Comparison of ENCODE assay signal across 8 cellular contexts in genomic region chr21:31201548-31201947, GRCh38.
DNase-seq lines count a peak whose midpoint lies in the region; ATAC-seq, FAIRE-seq and TF ChIP-seq lines count a peak whose summit lies in the region.

No MANE protein-coding gene starts in this region.

- no peak overlapping the region for H2AFZ ChIP-seq in HepG2 (ENCODE audit: low read length)

- POLR2A ChIA-PET in HepG2 (lab: Yijun Ruan, JAX), result no interaction called here

- H3K79me2 ChIP-seq in HepG2 (ENCODE audit: insufficient read depth, low read length), result no peaks in the 10 kb centered on the region

- no peaks in the 10 kb centered on the region for H3K27me3 Mint-ChIP-seq in activated T-cell treated with anti-CD3 and anti-CD28 coated beads, Interleukin-2, amount 50 U/mL, for 72 hours (ENCODE audit: low read depth)

- H3K9ac ChIP-seq in HepG2 (ENCODE audit: insufficient read depth, low read depth, low read length), result no peak overlapping the region

- TF ChIP-seq CTCF in right lobe of liver (IDR thresholded peaks at IDR 0.05) (no peak), HepG2 (CRISPR knock-in tag; IDR thresholded peaks at IDR 0.05) (no peak), left lung (IDR thresholded peaks at IDR 0.05) (no peak)

- no peak for TF ChIP-seq RAD21 in HepG2 (CRISPR knock-in tag; IDR thresholded peaks at IDR 0.05)

- ATAC-seq in right lobe of liver (peak in 3 of 4 donors; percentile 38 to 59 (median 58)), HepG2 (no peak), left lung (peak; percentile 73)
- no peak for ATAC-seq in activated T-cell treated with anti-CD3 and anti-CD28 coated beads, Interleukin-2, amount 50 U/mL, for 72 hours (replicated peaks in 1 of 2)

- H3K27ac ChIP-seq in right lobe of liver (no peak overlapping the region), HepG2 (ENCODE audit: extremely low read length, insufficient read depth, low read length) (no peak overlapping the region), left lung (peak overlapping the region; percentile 53 to 65)

- H3K27me3 ChIP-seq in right lobe of liver (no peaks in the 10 kb centered on the region), HepG2 (ENCODE audit: control insufficient read depth in 1 of 2, insufficient read depth in 2 of 2, low read length in 2 of 2) (no peaks in the 10 kb centered on the region), left lung (no peaks in the 10 kb centered on the region)

- BruUV-seq in HepG2 (replicated peaks; lab: Mats Ljungman, UMichigan), result no TSS peak

- H3K4me2 ChIP-seq in HepG2 (ENCODE audit: low read depth, low read length), result no peak overlapping the region

- no peaks in the 10 kb centered on the region for H4K20me1 ChIP-seq in HepG2 (ENCODE audit: insufficient read depth, low read length)

- H3K4me3 ChIP-seq in right lobe of liver, result no peak overlapping the region
- no peak overlapping the region for H3K4me3 ChIP-seq in HepG2 (replicated peaks in 1 of 3; ENCODE audit: insufficient read depth in 1 of 3, low read depth in 2 of 3, low read length in 3 of 3)
- H3K4me3 ChIP-seq in left lung, result no peak overlapping the region

- H3K36me3 ChIP-seq in right lobe of liver, result no peaks in the 10 kb centered on the region
- H3K36me3 ChIP-seq in HepG2 (replicated peaks in 1 of 2; ENCODE audit: control insufficient read depth in 1 of 2, insufficient read depth in 2 of 2, low read length in 2 of 2), result no peaks in the 10 kb centered on the region
- no peaks in the 10 kb centered on the region for H3K36me3 ChIP-seq in left lung

- no peaks in the 10 kb centered on the region for H3K9me3 Mint-ChIP-seq in activated T-cell treated with anti-CD3 and anti-CD28 coated beads, Interleukin-2, amount 50 U/mL, for 72 hours

- H3K36me3 Mint-ChIP-seq in activated T-cell treated with anti-CD3 and anti-CD28 coated beads, Interleukin-2, amount 50 U/mL, for 72 hours (ENCODE audit: insufficient read depth in 2 of 2), result peaks cover 0 to 6% of the 10 kb centered on the region in 2 donors

- CTCF ChIA-PET in HepG2 (lab: Yijun Ruan, JAX; ENCODE audit: low intra/inter-chr PET ratio, low total read pairs), result no interaction called here

- FAIRE-seq in HepG2 (lab: Jason Lieb, UNC), result no peak

- H3K4me3 Mint-ChIP-seq in activated T-cell treated with anti-CD3 and anti-CD28 coated beads, Interleukin-2, amount 50 U/mL, for 72 hours, result no peak overlapping the region

- in situ Hi-C loops in HepG2 (cut with HindIII; ENCODE audit: extremely low pct_ligation_motif_present, low pct_unique_long_range_greater_than_20kb), result loop anchor here (10.0 kb wide), 1 partner anchor 383 kb away; no protein-coding TSS in a partner anchor

- intact Hi-C loops in right lobe of liver (cut with DNase I) (no loop called here), HepG2 (cut with micrococcal nuclease; ENCODE audit: unreplicated experiment) (no loop called here), left lung (cut with DNase I) (loop anchor here in 1 of 2 donors (10.0 kb wide), 1 partner anchor 383 kb away; no protein-coding TSS in a partner anchor)

- no peaks in the 10 kb centered on the region for H3K4me1 ChIP-seq in right lobe of liver
- H3K4me1 ChIP-seq in HepG2 (ENCODE audit: insufficient read depth, low read length), result no peaks in the 10 kb centered on the region
- peaks cover 0 to 19% of the 10 kb centered on the region in 2 donors for H3K4me1 ChIP-seq in left lung

- WGBS in right lobe of liver (ENCODE audit: insufficient coverage, low coverage, low lambda C conversion rate, missing lambda C conversion rate), result 67% methylated on average over 3 of the region's 3 CpGs
- WGBS in HepG2 (ENCODE audit: low lambda C conversion rate), result 47% methylated on average over 3 of the region's 3 CpGs

- TF ChIP-seq EP300 in HepG2 (IDR thresholded peaks at IDR 0.05; ENCODE audit: low read depth in 2 of 2, low read length in 2 of 2) (no peak), HepG2 (CRISPR knock-in tag; IDR thresholded peaks at IDR 0.05; ENCODE audit: borderline replicate concordance) (no peak)

- TF ChIP-seq POLR2A in right lobe of liver (IDR thresholded peaks at IDR 0.05) (no peak), HepG2 (IDR thresholded peaks at IDR 0.05; ENCODE audit: insufficient read depth in 1 of 2, low read depth in 2 of 2, low read length in 2 of 2) (no peak)

- H3K4me1 Mint-ChIP-seq in activated T-cell treated with anti-CD3 and anti-CD28 coated beads, Interleukin-2, amount 50 U/mL, for 72 hours (ENCODE audit: low read depth), result peaks cover 29% of the 10 kb centered on the region

- H3K9me3 ChIP-seq in right lobe of liver (no peaks in the 10 kb centered on the region), HepG2 (ENCODE audit: low read length) (no peaks in the 10 kb centered on the region), left lung (no peaks in the 10 kb centered on the region)

- DNase-seq in right lobe of liver, result no peak
- DNase-seq in HepG2 (ENCODE audit: low spot score), result no peak
- DNase-seq in SKM-1 (lab: John Stamatoyannopoulos, UW; ENCODE audit: unreplicated experiment), result peak; percentile 95
- no peak for DNase-seq in left lung
- DNase-seq in activated T-cell treated with anti-CD3 and anti-CD28 coated beads, Interleukin-2, amount 50 U/mL, for 72 hours, result no peak
- DNase-seq in SHP77 (lab: John Stamatoyannopoulos, UW), result no peak
- no peak for DNase-seq in NCI-H2107 treated with DMSO at 0.1 percent for 48 hours (lab: John Stamatoyannopoulos, UW; ENCODE audit: unreplicated experiment)
- no peak for DNase-seq in NCI-H345 treated with DMSO at 0.1 percent for 48 hours (lab: John Stamatoyannopoulos, UW; ENCODE audit: unreplicated experiment)

- no peak overlapping the region for H3K27ac Mint-ChIP-seq in activated T-cell treated with anti-CD3 and anti-CD28 coated beads, Interleukin-2, amount 50 U/mL, for 72 hours

TF ChIP-seq in HepG2, 621 proteins besides CTCF, POLR2A, EP300 and RAD21 (continues in another document):
- TF ChIP-seq NR1H2 (CRISPR knock-in tag; IDR thresholded peaks at IDR 0.05; ENCODE audit: borderline replicate concordance, low read depth), result no peak
- no peak for TF ChIP-seq SALL1 (CRISPR knock-in tag; IDR thresholded peaks at IDR 0.05)
- no peak for TF ChIP-seq ZNF883 (CRISPR knock-in tag; IDR thresholded peaks at IDR 0.05; ENCODE audit: not compliant biosample characterization)
- TF ChIP-seq PCBP2 (optimal IDR thresholded peaks at IDR 0.05; ENCODE audit: low read depth, low read length, poor library complexity, severe bottlenecking), result no peak
- TF ChIP-seq ZNF646 (CRISPR knock-in tag; IDR thresholded peaks at IDR 0.05), result no peak
- TF ChIP-seq TMF1 (CRISPR knock-in tag; IDR thresholded peaks at IDR 0.05; ENCODE audit: low read depth), result no peak
- no peak for TF ChIP-seq CAMTA2 (CRISPR knock-in tag; IDR thresholded peaks at IDR 0.05; ENCODE audit: borderline replicate concordance)
- TF ChIP-seq ATF7-NPFF (CRISPR knock-in tag; IDR thresholded peaks at IDR 0.05; ENCODE audit: low read depth), result no peak
- TF ChIP-seq ZNF672 (CRISPR knock-in tag; IDR thresholded peaks at IDR 0.05), result no peak

Comparison
In these comparisons a context has a peak if more than half of its experiments do, and no peak if none do; other contexts are left out.
1. ATAC-seq: peak in right lobe of liver (3 of 4) and left lung (single experiment); none in HepG2 (single experiment) and activated T-cell treated with anti-CD3 and anti-CD28 coated beads, Interleukin-2, amount 50 U/mL, for 72 hours (0 of 2).
2. H3K27ac ChIP-seq: peak in left lung (2 of 2); none in right lobe of liver (0 of 3) and HepG2 (single experiment).